In genomic region chr6:106187424-106187982, GRCh38 we compare ENCODE assay signal across 14 cellular contexts.
DNase-seq lines count a peak whose midpoint lies in the region; ATAC-seq and TF ChIP-seq lines count a peak whose summit lies in the region.
"Had no signal": no experiment of that assay in that cellular context is flagged by ENCODE, and none has a peak within 500 bp of the region (broad histone marks: within the 10 kb centered on the region; RNA-seq: fewer than 3 reads in every experiment).

No MANE protein-coding gene starts in this region.

- H3K27me3 Mint-ChIP-seq in activated T-cell treated with anti-CD3 and anti-CD28 coated beads, Interleukin-2, amount 50 U/mL, for 72 hours (ENCODE audit: low read depth): no peaks in the 10 kb centered on the region
- H3K27me3 Mint-ChIP-seq in activated naive CD8-positive, alpha-beta T cell treated with anti-CD3 and anti-CD28 coated beads, Interleukin-2, amount 50 U/mL, for 24 hours: no peaks in the 10 kb centered on the region
- no peaks in the 10 kb centered on the region for H3K27me3 Mint-ChIP-seq in stimulated activated memory B cell treated with anti-CD40 and anti-IgM and Interleukin-4, amounts not matched to agents 10 μg/mL and 1 μg/mL and 100 μg/mL, for 72 hours

- ATAC-seq in activated T-cell treated with anti-CD3 and anti-CD28 coated beads, Interleukin-2, amount 50 U/mL, for 72 hours (replicated peaks in 1 of 2): no peak
- no peak for ATAC-seq in activated naive CD8-positive, alpha-beta T cell treated with anti-CD3 and anti-CD28 coated beads, Interleukin-2, amount 50 U/mL, for 24 hours
- ATAC-seq in stimulated activated memory B cell treated with anti-CD40 and anti-IgM and Interleukin-4, amounts not matched to agents 10 μg/mL and 1 μg/mL and 100 μg/mL, for 72 hours: no peak
- ATAC-seq: right lobe of liver had no signal

- no peaks in the 10 kb centered on the region for H3K9me3 Mint-ChIP-seq in activated T-cell treated with anti-CD3 and anti-CD28 coated beads, Interleukin-2, amount 50 U/mL, for 72 hours
- no peaks in the 10 kb centered on the region for H3K9me3 Mint-ChIP-seq in activated naive CD8-positive, alpha-beta T cell treated with anti-CD3 and anti-CD28 coated beads, Interleukin-2, amount 50 U/mL, for 24 hours
- no peaks in the 10 kb centered on the region for H3K9me3 Mint-ChIP-seq in stimulated activated memory B cell treated with anti-CD40 and anti-IgM and Interleukin-4, amounts not matched to agents 10 μg/mL and 1 μg/mL and 100 μg/mL, for 72 hours

- peak overlapping the region; percentile 33 to 61 for H3K4me3 Mint-ChIP-seq in activated T-cell treated with anti-CD3 and anti-CD28 coated beads, Interleukin-2, amount 50 U/mL, for 72 hours
- no peak overlapping the region for H3K4me3 Mint-ChIP-seq in activated naive CD8-positive, alpha-beta T cell treated with anti-CD3 and anti-CD28 coated beads, Interleukin-2, amount 50 U/mL, for 24 hours
- no peak overlapping the region for H3K4me3 Mint-ChIP-seq in stimulated activated memory B cell treated with anti-CD40 and anti-IgM and Interleukin-4, amounts not matched to agents 10 μg/mL and 1 μg/mL and 100 μg/mL, for 72 hours

- no peaks in the 10 kb centered on the region for H3K36me3 Mint-ChIP-seq in activated T-cell treated with anti-CD3 and anti-CD28 coated beads, Interleukin-2, amount 50 U/mL, for 72 hours (ENCODE audit: insufficient read depth in 2 of 2)
- peaks cover 11% of the 10 kb centered on the region for H3K36me3 Mint-ChIP-seq in activated naive CD8-positive, alpha-beta T cell treated with anti-CD3 and anti-CD28 coated beads, Interleukin-2, amount 50 U/mL, for 24 hours (ENCODE audit: low read depth)
- H3K36me3 Mint-ChIP-seq in stimulated activated memory B cell treated with anti-CD40 and anti-IgM and Interleukin-4, amounts not matched to agents 10 μg/mL and 1 μg/mL and 100 μg/mL, for 72 hours: peaks cover 9% of the 10 kb centered on the region

- DNase-seq in activated T-cell treated with anti-CD3 and anti-CD28 coated beads, Interleukin-2, amount 50 U/mL, for 72 hours: no peak
- DNase-seq in activated T-cell treated with anti-CD3 and anti-CD28 coated beads, Interleukin-2, amount 50 U/mL, for 48 hours: no peak
- DNase-seq in NCI-H69 (lab: John Stamatoyannopoulos, UW) (peak; percentile 9), hypothalamus (lab: John Stamatoyannopoulos, UW) (no peak), C1 segment of cervical spinal cord (lab: John Stamatoyannopoulos, UW) (no peak), GM10266 (ENCODE audit: extremely low spot score) (no peak)
- DNase-seq in activated naive CD8-positive, alpha-beta T cell treated with anti-CD3 and anti-CD28 coated beads, Interleukin-2, amount 50 U/mL, for 24 hours: no peak
- DNase-seq: activated CD4-positive, alpha-beta T cell treated with anti-CD3 and anti-CD28 coated beads, Interleukin-2, amount 50 U/mL, for 4 hours; activated naive CD4-positive, alpha-beta T cell treated with Interleukin-2 at 50 U/mL for 16 hours; caudate nucleus; mesendoderm; right lobe of liver; stimulated activated CD4-positive, alpha-beta T cell treated with anti-CD3 and anti-CD28 coated beads, Interleukin-4, amount 100 ng/mL, for 1 hour had no signal

- TF ChIP-seq CTCF in GM10266 (IDR thresholded peaks at IDR 0.05; ENCODE audit: control insufficient read depth, insufficient read depth, low read depth, missing control alignments): no peak

- H3K4me1 Mint-ChIP-seq in activated T-cell treated with anti-CD3 and anti-CD28 coated beads, Interleukin-2, amount 50 U/mL, for 72 hours (ENCODE audit: low read depth): peaks cover 69% of the 10 kb centered on the region
- peaks cover 62% of the 10 kb centered on the region for H3K4me1 Mint-ChIP-seq in activated naive CD8-positive, alpha-beta T cell treated with anti-CD3 and anti-CD28 coated beads, Interleukin-2, amount 50 U/mL, for 24 hours
- H3K4me1 Mint-ChIP-seq in stimulated activated memory B cell treated with anti-CD40 and anti-IgM and Interleukin-4, amounts not matched to agents 10 μg/mL and 1 μg/mL and 100 μg/mL, for 72 hours: peaks cover 13% of the 10 kb centered on the region

- peak overlapping the region; percentile 86 for H3K27ac Mint-ChIP-seq in activated T-cell treated with anti-CD3 and anti-CD28 coated beads, Interleukin-2, amount 50 U/mL, for 72 hours
- H3K27ac Mint-ChIP-seq in activated naive CD8-positive, alpha-beta T cell treated with anti-CD3 and anti-CD28 coated beads, Interleukin-2, amount 50 U/mL, for 24 hours: peak overlapping the region; percentile 78
- peak overlapping the region; percentile 40 for H3K27ac Mint-ChIP-seq in stimulated activated memory B cell treated with anti-CD40 and anti-IgM and Interleukin-4, amounts not matched to agents 10 μg/mL and 1 μg/mL and 100 μg/mL, for 72 hours

Comparison
In these comparisons a context has a peak if more than half of its experiments do, and no peak if none do; other contexts are left out.
1. H3K4me3 Mint-ChIP-seq: peak in activated T-cell treated with anti-CD3 and anti-CD28 coated beads, Interleukin-2, amount 50 U/mL, for 72 hours (2 of 2); none in activated naive CD8-positive, alpha-beta T cell treated with anti-CD3 and anti-CD28 coated beads, Interleukin-2, amount 50 U/mL, for 24 hours (single experiment) and stimulated activated memory B cell treated with anti-CD40 and anti-IgM and Interleukin-4, amounts not matched to agents 10 μg/mL and 1 μg/mL and 100 μg/mL, for 72 hours (single experiment).
2. Peak in every context shown above with its lines, with median percentiles within 50 percentile points of each other: H3K27ac Mint-ChIP-seq.